In the genomic region with DNA sequence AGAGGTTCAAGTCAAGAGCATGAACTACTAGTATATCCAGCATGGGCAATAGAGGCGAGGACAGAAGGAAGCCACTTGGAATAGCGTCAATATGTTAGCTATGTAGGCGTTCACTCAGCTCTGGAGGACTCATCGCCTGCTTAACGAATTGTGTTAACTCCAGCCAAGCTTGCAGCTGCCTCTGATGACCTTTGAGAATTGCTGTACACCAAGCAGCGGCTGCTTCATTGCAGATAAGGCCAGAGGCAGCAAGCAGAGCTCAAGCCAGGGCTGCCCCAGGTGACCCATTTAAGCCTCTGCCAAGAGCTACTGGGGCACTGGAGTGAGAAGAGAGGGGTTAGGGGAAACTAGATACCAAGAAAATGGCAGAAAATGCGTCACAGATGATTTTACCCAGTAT, we compare ENCODE assay signal across 22 cellular contexts.
DNase-seq lines count a peak whose midpoint lies in the region; ATAC-seq, FAIRE-seq and TF ChIP-seq lines count a peak whose summit lies in the region.
"Had no signal": no experiment of that assay in that cellular context is flagged by ENCODE, and none has a peak within 500 bp of the region (broad histone marks: within the 10 kb centered on the region; RNA-seq: fewer than 3 reads in every experiment).

No MANE protein-coding gene starts in this region.

- H3K4me1 ChIP-seq in kidney (ENCODE audit: control insufficient read depth in 1 of 2, insufficient read depth in 1 of 2, low read depth in 1 of 2, low read length in 2 of 2): peaks cover 2 to 5% of the 10 kb centered on the region in 2 donors

- TF ChIP-seq CTCF in fibroblast of mammary gland (conservative IDR thresholded peaks at IDR 0.05; ENCODE audit: control insufficient read depth, insufficient read depth, low read depth, low read length) (no peak), kidney (IDR thresholded peaks at IDR 0.05; ENCODE audit: borderline replicate concordance, extremely low read depth, insufficient read depth) (no peak)

- H3K36me3 ChIP-seq in kidney (ENCODE audit: control insufficient read depth in 1 of 2, insufficient read depth in 2 of 2, low read length in 2 of 2): no peaks in the 10 kb centered on the region
- H3K36me3 ChIP-seq: thoracic aorta had no signal

- intact Hi-C loops in kidney (cut with DNase I): no loop called here

- no peak for FAIRE-seq in kidney (lab: Jason Lieb, UNC)
- no peak for FAIRE-seq in RCC 7860 (lab: Jason Lieb, UNC)
- FAIRE-seq: endometrium, frontal cortex had no signal

- H3K9me3 ChIP-seq in kidney (ENCODE audit: control insufficient read depth in 1 of 2, low read length in 2 of 2): no peaks in the 10 kb centered on the region
- H3K9me3 ChIP-seq: thoracic aorta had no signal

- DNase-seq in OCI-M1 (lab: John Stamatoyannopoulos, UW) (peak; percentile 44), fibroblast of mammary gland (ENCODE audit: low read depth) (peak; percentile 28), kidney (peak; percentile 64), skeletal muscle cell (ENCODE audit: low read depth) (peak; percentile 8), T1000 (lab: John Stamatoyannopoulos, UW) (no peak), RCC 7860 (ENCODE audit: low spot score) (no peak)
- DNase-seq: ACHN; activated CD4-positive, alpha-beta T cell treated with anti-CD3 and anti-CD28 coated beads, Interleukin-2, amount 50 U/mL, for 1 hour; activated gamma-delta T cell treated with Interleukin-2 at 50 U/mL for 16 hours; amygdala; mammary epithelial cell; natural killer cell; NCI-H1417 treated with DMSO at 0.1 percent for 48 hours; NCI-H748 treated with DMSO at 0.1 percent for 48 hours; posterior cingulate gyrus had no signal

- H3K9ac ChIP-seq in kidney (ENCODE audit: low read length in 2 of 2): no peak overlapping the region

- no peak overlapping the region for H3K4me3 ChIP-seq in fibroblast of mammary gland (ENCODE audit: control insufficient read depth, low read depth, low read length)
- no peak overlapping the region for H3K4me3 ChIP-seq in kidney (ENCODE audit: low read length in 2 of 2)
- no peak overlapping the region for H3K4me3 ChIP-seq in skeletal muscle cell (ENCODE audit: low read depth, low read length)
- H3K4me3 ChIP-seq: SK-N-MC, thoracic aorta had no signal

- H3K27ac ChIP-seq in kidney (ENCODE audit: low read depth in 2 of 2, low read length in 2 of 2): no peak overlapping the region
- H3K27ac ChIP-seq: SK-N-MC, thoracic aorta had no signal

- ATAC-seq in HG03108 (IDR thresholded peaks at IDR 0.05; ENCODE audit: unreplicated experiment) (no peak), HG03097 (IDR thresholded peaks at IDR 0.05; ENCODE audit: low FRiP score, unreplicated experiment) (no peak)
- ATAC-seq: natural killer cell, PC-3 had no signal

Comparison
In these comparisons a context has a peak if more than half of its experiments do, and no peak if none do; other contexts are left out.
1. DNase-seq: peak in OCI-M1 (single experiment), fibroblast of mammary gland (single experiment), kidney (single experiment) and skeletal muscle cell (single experiment); none in T1000 (single experiment) and RCC 7860 (single experiment).